In genomic region chr1:96411006-96411405, GRCh38 we compare ENCODE assay signal across 29 cellular contexts.
"Had no signal": no experiment of that assay in that cellular context is flagged by ENCODE, and none has a peak within 500 bp of the region (broad histone marks: within the 10 kb centered on the region; RNA-seq: fewer than 3 reads in every experiment).

No MANE protein-coding gene starts in this region.

- H3K4me1 ChIP-seq: ascending aorta had no signal

- H3K27ac ChIP-seq: ascending aorta, cardiac muscle cell, VCaP had no signal

- H3K36me3 ChIP-seq: ascending aorta, cardiac muscle cell had no signal

- H3K4me3 ChIP-seq: ascending aorta, cardiac muscle cell had no signal

- H3K9me3 ChIP-seq: ascending aorta had no signal

- ATAC-seq: activated CD8-positive, alpha-beta memory T cell treated with anti-CD3 and anti-CD28 coated beads, Interleukin-2, amount 10 ng/mL, durations not matched to agents 7 days and 5 days; activated CD8-positive, alpha-beta T cell treated with anti-CD3 and anti-CD28 coated beads, Interleukin-2, amount 10 ng/mL, durations not matched to agents 7 days and 5 days; activated naive CD8-positive, alpha-beta T cell treated with anti-CD3 and anti-CD28 coated beads, Interleukin-2, amount 50 U/mL, for 24 hours had no signal

- H3K27me3 ChIP-seq: ascending aorta, cardiac muscle cell had no signal

- DNase-seq: activated B cell treated with CpG ODN at 0.5 μM for 24 hours; activated CD4-positive, alpha-beta memory T cell treated with anti-CD3 and anti-CD28 coated beads for 36 hours; activated CD4-positive, alpha-beta T cell treated with anti-CD3 and anti-CD28 coated beads for 4 hours; activated CD4-positive, alpha-beta T cell treated with anti-CD3 and anti-CD28 coated beads, Interleukin-2, amount 10 ng/mL, durations not matched to agents 24 days and 14 days; activated CD4-positive, alpha-beta T cell treated with anti-CD3 and anti-CD28 coated beads, Interleukin-2, amount 50 U/mL, for 1 hour; activated CD4-positive, alpha-beta T cell treated with anti-CD3 and anti-CD28 coated beads, Interleukin-2, amount 50 U/mL, for 4 hours; activated CD4-positive, CD25-positive, alpha-beta regulatory T cell treated with anti-CD3 and anti-CD28 coated beads, Interleukin-2, amount 50 U/mL, for 72 hours; activated CD8-positive, alpha-beta memory T cell treated with anti-CD3 and anti-CD28 coated beads for 24 hours; activated CD8-positive, alpha-beta memory T cell treated with anti-CD3 and anti-CD28 coated beads, Interleukin-2, amount 10 ng/mL, durations not matched to agents 7 days and 5 days; activated CD8-positive, alpha-beta memory T cell treated with anti-CD3 and anti-CD28 coated beads, Interleukin-2, amount 50 U/mL, for 48 hours; activated CD8-positive, alpha-beta T cell treated with anti-CD3 and anti-CD28 coated beads, Interleukin-2, amount 10 ng/mL, durations not matched to agents 7 days and 5 days; activated effector memory CD4-positive, alpha-beta T cell treated with Interleukin-2 at 50 U/mL for 16 hours; activated gamma-delta T cell; activated naive CD4-positive, alpha-beta T cell treated with anti-CD3 and anti-CD28 coated beads, Interleukin-2, amount 10 ng/mL, durations not matched to agents 7 days and 5 days; activated naive CD4-positive, alpha-beta T cell treated with Interleukin-2 at 50 U/mL for 16 hours; activated naive CD8-positive, alpha-beta T cell treated with anti-CD3 and anti-CD28 coated beads, Interleukin-2, amount 10 ng/mL, durations not matched to agents 7 days and 5 days; activated naive CD8-positive, alpha-beta T cell treated with anti-CD3 and anti-CD28 coated beads, Interleukin-2, amount 50 U/mL, for 24 hours; activated T-cell treated with anti-CD3 and anti-CD28 coated beads, Interleukin-2, amount 50 U/mL, for 24 hours; activated T-cell treated with anti-CD3 and anti-CD28 coated beads, Interleukin-2, amount 50 U/mL, for 48 hours; amygdala; anterior cingulate cortex; caudate nucleus; cerebellar nuclear complex; T-helper 1 cell; T-helper 2 cell; T-helper 9 cell had no signal
